1 cellular context compared by ENCODE assay signal in genomic region chr2:88627055-88627855, GRCh38.
TF ChIP-seq lines count a peak whose summit lies in the region.

TSS of gene EIF2AK3 (minus strand) at chr2:88627464. CDS start at chr2:88627274, 190 bp downstream.

TF ChIP-seq in K562, 482 proteins besides CTCF, POLR2A, EP300 and RAD21 (continued from another document):
- TF ChIP-seq YY1 (IDR thresholded peaks at IDR 0.05; ENCODE audit: borderline replicate concordance in 1 of 3, control insufficient read depth in 1 of 3, extremely low read depth in 1 of 3, insufficient read depth in 3 of 3, insufficient read length in 1 of 3, insufficient replicate concordance in 2 of 3, low read depth in 1 of 3, low read length in 2 of 3) (peak in 2 of 3 experiments; percentile 87 to 92), RBM39 (optimal IDR thresholded peaks at IDR 0.05; ENCODE audit: low read depth, low read length) (no peak), ZNF431 (CRISPR knock-in tag; IDR thresholded peaks at IDR 0.05) (no peak), MEF2D (tag; conservative IDR thresholded peaks at IDR 0.05; ENCODE audit: low read depth) (no peak), SP2 (IDR thresholded peaks at IDR 0.05; ENCODE audit: extremely low read depth, low read depth, low read length, poor library complexity, severe bottlenecking) (peak; percentile 86), ZKSCAN3 (CRISPR knock-in tag; IDR thresholded peaks at IDR 0.05) (no peak), STAG1 (CRISPR knock-in tag; IDR thresholded peaks at IDR 0.05; ENCODE audit: borderline replicate concordance) (no peak), RBFOX2 (IDR thresholded peaks at IDR 0.05; ENCODE audit: low read depth, low read length) (peak; percentile 96), CBX8 (IDR thresholded peaks at IDR 0.05; ENCODE audit: borderline replicate concordance, extremely low read depth, low read depth, low read length, poor library complexity, severe bottlenecking) (no peak), ZNF232 (CRISPR knock-in tag; IDR thresholded peaks at IDR 0.05) (no peak), GTF3C2 (IDR thresholded peaks at IDR 0.05; ENCODE audit: borderline replicate concordance, extremely low read depth, insufficient read length) (no peak), PHF8 (IDR thresholded peaks at IDR 0.05; ENCODE audit: borderline replicate concordance, low read length) (peak; percentile 72; the same call in 1 of the 2 replicates), ZBTB5 (IDR thresholded peaks at IDR 0.05) (no peak), ZC3H11A (IDR thresholded peaks at IDR 0.05; ENCODE audit: low read depth, low read length) (no peak), ID3 (CRISPR knock-in tag; IDR thresholded peaks at IDR 0.05) (no peak), ID3 (tag; IDR thresholded peaks at IDR 0.05) (no peak), BACH1 (tag; IDR thresholded peaks at IDR 0.05) (0 out of 2 replicates have a peak, but pooled peaks have one; percentile 46), ZNF197 (CRISPR knock-in tag; IDR thresholded peaks at IDR 0.05; ENCODE audit: low read depth) (no peak), ERF (CRISPR knock-in tag; IDR thresholded peaks at IDR 0.05) (peak; percentile 65; the same call in 1 of the 2 replicates), PHF21A (IDR thresholded peaks at IDR 0.05; ENCODE audit: borderline replicate concordance, low read depth) (no peak), SMARCA4 (IDR thresholded peaks at IDR 0.05) (no peak)
- TF ChIP-seq, protein P1, sequence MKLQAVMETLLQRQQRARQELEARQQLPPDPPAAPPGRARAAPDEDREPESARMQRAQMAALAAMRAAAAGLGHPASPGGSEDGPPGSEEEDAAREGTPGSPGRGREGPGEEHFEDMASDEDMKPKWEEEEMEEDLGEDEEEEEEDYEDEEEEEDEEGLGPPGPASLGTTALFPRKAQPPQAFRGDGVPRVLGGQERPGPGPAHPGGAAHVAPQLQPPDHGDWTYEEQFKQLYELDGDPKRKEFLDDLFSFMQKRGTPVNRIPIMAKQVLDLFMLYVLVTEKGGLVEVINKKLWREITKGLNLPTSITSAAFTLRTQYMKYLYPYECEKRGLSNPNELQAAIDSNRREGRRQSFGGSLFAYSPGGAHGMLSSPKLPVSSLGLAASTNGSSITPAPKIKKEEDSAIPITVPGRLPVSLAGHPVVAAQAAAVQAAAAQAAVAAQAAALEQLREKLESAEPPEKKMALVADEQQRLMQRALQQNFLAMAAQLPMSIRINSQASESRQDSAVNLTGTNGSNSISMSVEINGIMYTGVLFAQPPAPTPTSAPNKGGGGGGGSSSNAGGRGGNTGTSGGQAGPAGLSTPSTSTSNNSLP (IDR thresholded peaks at IDR 0.05; ENCODE audit: borderline replicate concordance, low read depth, low read length), result peak; percentile 93
- TF ChIP-seq, protein P2, sequence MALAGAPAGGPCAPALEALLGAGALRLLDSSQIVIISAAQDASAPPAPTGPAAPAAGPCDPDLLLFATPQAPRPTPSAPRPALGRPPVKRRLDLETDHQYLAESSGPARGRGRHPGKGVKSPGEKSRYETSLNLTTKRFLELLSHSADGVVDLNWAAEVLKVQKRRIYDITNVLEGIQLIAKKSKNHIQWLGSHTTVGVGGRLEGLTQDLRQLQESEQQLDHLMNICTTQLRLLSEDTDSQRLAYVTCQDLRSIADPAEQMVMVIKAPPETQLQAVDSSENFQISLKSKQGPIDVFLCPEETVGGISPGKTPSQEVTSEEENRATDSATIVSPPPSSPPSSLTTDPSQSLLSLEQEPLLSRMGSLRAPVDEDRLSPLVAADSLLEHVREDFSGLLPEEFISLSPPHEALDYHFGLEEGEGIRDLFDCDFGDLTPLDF (CRISPR knock-in tag; IDR thresholded peaks at IDR 0.05), result peak; percentile 76; the same call in 1 of the 2 replicates
- TF ChIP-seq, protein P3, sequence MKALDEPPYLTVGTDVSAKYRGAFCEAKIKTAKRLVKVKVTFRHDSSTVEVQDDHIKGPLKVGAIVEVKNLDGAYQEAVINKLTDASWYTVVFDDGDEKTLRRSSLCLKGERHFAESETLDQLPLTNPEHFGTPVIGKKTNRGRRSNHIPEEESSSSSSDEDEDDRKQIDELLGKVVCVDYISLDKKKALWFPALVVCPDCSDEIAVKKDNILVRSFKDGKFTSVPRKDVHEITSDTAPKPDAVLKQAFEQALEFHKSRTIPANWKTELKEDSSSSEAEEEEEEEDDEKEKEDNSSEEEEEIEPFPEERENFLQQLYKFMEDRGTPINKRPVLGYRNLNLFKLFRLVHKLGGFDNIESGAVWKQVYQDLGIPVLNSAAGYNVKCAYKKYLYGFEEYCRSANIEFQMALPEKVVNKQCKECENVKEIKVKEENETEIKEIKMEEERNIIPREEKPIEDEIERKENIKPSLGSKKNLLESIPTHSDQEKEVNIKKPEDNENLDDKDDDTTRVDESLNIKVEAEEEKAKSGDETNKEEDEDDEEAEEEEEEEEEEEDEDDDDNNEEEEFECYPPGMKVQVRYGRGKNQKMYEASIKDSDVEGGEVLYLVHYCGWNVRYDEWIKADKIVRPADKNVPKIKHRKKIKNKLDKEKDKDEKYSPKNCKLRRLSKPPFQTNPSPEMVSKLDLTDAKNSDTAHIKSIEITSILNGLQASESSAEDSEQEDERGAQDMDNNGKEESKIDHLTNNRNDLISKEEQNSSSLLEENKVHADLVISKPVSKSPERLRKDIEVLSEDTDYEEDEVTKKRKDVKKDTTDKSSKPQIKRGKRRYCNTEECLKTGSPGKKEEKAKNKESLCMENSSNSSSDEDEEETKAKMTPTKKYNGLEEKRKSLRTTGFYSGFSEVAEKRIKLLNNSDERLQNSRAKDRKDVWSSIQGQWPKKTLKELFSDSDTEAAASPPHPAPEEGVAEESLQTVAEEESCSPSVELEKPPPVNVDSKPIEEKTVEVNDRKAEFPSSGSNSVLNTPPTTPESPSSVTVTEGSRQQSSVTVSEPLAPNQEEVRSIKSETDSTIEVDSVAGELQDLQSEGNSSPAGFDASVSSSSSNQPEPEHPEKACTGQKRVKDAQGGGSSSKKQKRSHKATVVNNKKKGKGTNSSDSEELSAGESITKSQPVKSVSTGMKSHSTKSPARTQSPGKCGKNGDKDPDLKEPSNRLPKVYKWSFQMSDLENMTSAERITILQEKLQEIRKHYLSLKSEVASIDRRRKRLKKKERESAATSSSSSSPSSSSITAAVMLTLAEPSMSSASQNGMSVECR (CRISPR knock-in tag; IDR thresholded peaks at IDR 0.05), result no peak
- TF ChIP-seq, protein P4, sequence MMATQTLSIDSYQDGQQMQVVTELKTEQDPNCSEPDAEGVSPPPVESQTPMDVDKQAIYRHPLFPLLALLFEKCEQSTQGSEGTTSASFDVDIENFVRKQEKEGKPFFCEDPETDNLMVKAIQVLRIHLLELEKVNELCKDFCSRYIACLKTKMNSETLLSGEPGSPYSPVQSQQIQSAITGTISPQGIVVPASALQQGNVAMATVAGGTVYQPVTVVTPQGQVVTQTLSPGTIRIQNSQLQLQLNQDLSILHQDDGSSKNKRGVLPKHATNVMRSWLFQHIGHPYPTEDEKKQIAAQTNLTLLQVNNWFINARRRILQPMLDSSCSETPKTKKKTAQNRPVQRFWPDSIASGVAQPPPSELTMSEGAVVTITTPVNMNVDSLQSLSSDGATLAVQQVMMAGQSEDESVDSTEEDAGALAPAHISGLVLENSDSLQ (IDR thresholded peaks at IDR 0.05), result peak; percentile 100
- TF ChIP-seq, protein P5, sequence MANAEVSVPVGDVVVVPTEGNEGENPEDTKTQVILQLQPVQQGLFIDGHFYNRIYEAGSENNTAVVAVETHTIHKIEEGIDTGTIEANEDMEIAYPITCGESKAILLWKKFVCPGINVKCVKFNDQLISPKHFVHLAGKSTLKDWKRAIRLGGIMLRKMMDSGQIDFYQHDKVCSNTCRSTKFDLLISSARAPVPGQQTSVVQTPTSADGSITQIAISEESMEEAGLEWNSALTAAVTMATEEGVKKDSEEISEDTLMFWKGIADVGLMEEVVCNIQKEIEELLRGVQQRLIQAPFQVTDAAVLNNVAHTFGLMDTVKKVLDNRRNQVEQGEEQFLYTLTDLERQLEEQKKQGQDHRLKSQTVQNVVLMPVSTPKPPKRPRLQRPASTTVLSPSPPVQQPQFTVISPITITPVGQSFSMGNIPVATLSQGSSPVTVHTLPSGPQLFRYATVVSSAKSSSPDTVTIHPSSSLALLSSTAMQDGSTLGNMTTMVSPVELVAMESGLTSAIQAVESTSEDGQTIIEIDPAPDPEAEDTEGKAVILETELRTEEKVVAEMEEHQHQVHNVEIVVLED (CRISPR knock-in tag; IDR thresholded peaks at IDR 0.05), result no peak
